In the genomic region with DNA sequence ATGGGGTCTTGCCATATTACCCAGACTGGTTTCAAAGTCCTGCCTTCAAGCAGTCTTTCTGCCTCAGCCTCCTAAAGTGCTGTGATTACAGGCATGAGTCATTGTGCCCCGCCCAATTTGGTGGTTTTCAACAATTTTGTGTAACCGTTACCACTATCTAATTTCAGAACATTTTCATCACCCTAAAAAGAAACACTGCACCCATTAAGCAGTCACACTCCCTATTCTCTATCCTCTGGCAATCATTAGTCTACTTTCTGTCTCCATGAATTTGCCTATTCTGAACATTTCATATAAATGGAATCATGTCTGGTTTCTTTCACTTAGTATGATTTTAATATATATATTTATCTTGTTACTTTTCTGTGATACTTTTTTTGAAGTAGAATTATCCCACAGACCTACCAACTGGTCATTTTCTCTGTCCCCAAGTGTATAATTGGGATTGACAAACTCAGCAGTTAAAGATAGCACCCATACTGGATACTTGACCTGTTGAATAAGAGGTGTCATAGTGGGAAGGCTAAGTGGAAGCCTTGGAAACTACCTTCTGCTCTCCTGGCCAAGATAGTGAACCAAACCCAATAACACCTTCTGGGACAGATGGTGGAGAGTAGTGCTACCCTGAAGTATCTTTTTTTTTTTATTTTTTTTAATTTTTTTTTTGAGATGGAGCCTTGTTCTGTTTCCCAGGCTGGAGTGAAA, we compare ENCODE assay signal across 8 cellular contexts.
DNase-seq lines count a peak whose midpoint lies in the region; ATAC-seq, FAIRE-seq and TF ChIP-seq lines count a peak whose summit lies in the region.

No MANE protein-coding gene starts in this region.

- H3K4me1 ChIP-seq in colonic mucosa = no peaks in the 10 kb centered on the region

- no peaks in the 10 kb centered on the region for H3K27me3 ChIP-seq in colonic mucosa

- TF ChIP-seq CTCF in GM13976 (IDR thresholded peaks at IDR 0.05; ENCODE audit: borderline replicate concordance, control extremely low read depth, extremely low read depth, insufficient read depth, missing control alignments) (no peak), colonic mucosa (IDR thresholded peaks at IDR 0.05) (no peak)

- no peak overlapping the region for H3K9ac ChIP-seq in colonic mucosa (ENCODE audit: low read depth in 2 of 2, low read length in 2 of 2)

- intact Hi-C loops in colonic mucosa (cut with DNase I) = no loop called here

- no peak for FAIRE-seq in urothelium cell line (lab: Jason Lieb, UNC)

- peak; percentile 70 for ATAC-seq in HG03432 (IDR thresholded peaks at IDR 0.05; ENCODE audit: unreplicated experiment)
- ATAC-seq in activated CD4-positive, CD25-positive, alpha-beta regulatory T cell treated with anti-CD3 and anti-CD28 coated beads, Interleukin-2, amount 50 U/mL, for 24 hours = peak; percentile 82 to 86
- no peak for ATAC-seq in GM19467 (IDR thresholded peaks at IDR 0.05; ENCODE audit: unreplicated experiment)

- no peaks in the 10 kb centered on the region for H3K9me3 ChIP-seq in colonic mucosa

- no peak overlapping the region for H3K27ac ChIP-seq in colonic mucosa

- no peak overlapping the region for H3K4me3 ChIP-seq in colonic mucosa

- no peaks in the 10 kb centered on the region for H3K36me3 ChIP-seq in colonic mucosa

- in situ Hi-C loops in GM13976 (cut with MboI; ENCODE audit: low sequenced_read_pairs, unreplicated experiment) = no loop called here

- DNase-seq in GM13976 (ENCODE audit: low spot score) (peak; percentile 43), colonic mucosa (peak; percentile 54), urothelium cell line (ENCODE audit: low spot score) (no peak), dermis blood vessel endothelial cell (no peak)
- peak; percentile 24 to 45 for DNase-seq in stimulated activated CD4-positive, alpha-beta T cell treated with anti-CD3 and anti-CD28 coated beads, Interleukin-1b, Interleukin-23, amount 100 ng/mL, for 1 hour (ENCODE audit: low read depth in 2 of 2)

Comparison
In these comparisons a context has a peak if more than half of its experiments do, and no peak if none do; other contexts are left out.
1. DNase-seq: peak in GM13976 (single experiment), colonic mucosa (single experiment) and stimulated activated CD4-positive, alpha-beta T cell treated with anti-CD3 and anti-CD28 coated beads, Interleukin-1b, Interleukin-23, amount 100 ng/mL, for 1 hour (2 of 2); none in urothelium cell line (single experiment) and dermis blood vessel endothelial cell (single experiment).